In genomic region chr2:74931940-74932339, GRCh38 we compare ENCODE assay signal across 6 cellular contexts.
"Had no signal": no experiment of that assay in that cellular context is flagged by ENCODE, and none has a peak within 500 bp of the region (broad histone marks: within the 10 kb centered on the region; RNA-seq: fewer than 3 reads in every experiment).

No MANE protein-coding gene starts in this region.

- H3K4me3 ChIP-seq: GM23248, K562 had no signal

- H3K27ac Mint-ChIP-seq: H9 had no signal

- DNase-seq: GM23248, GOT3, H9, HCEC 1CT, IMR-90 had no signal

- H3K4me3 Mint-ChIP-seq: H9 had no signal

- H3K4me1 Mint-ChIP-seq: H9 had no signal

- H3K9me3 Mint-ChIP-seq: H9 had no signal
